Comparison of ENCODE assay signal across 1 cellular context in genomic region chr4:73413294-73413755, GRCh38.
TF ChIP-seq lines count a peak whose summit lies in the region.

No MANE protein-coding gene starts in this region.

TF ChIP-seq in HepG2, 621 proteins besides CTCF, POLR2A, EP300 and RAD21 (continued from another document and continues in another):
- TF ChIP-seq, protein P1, sequence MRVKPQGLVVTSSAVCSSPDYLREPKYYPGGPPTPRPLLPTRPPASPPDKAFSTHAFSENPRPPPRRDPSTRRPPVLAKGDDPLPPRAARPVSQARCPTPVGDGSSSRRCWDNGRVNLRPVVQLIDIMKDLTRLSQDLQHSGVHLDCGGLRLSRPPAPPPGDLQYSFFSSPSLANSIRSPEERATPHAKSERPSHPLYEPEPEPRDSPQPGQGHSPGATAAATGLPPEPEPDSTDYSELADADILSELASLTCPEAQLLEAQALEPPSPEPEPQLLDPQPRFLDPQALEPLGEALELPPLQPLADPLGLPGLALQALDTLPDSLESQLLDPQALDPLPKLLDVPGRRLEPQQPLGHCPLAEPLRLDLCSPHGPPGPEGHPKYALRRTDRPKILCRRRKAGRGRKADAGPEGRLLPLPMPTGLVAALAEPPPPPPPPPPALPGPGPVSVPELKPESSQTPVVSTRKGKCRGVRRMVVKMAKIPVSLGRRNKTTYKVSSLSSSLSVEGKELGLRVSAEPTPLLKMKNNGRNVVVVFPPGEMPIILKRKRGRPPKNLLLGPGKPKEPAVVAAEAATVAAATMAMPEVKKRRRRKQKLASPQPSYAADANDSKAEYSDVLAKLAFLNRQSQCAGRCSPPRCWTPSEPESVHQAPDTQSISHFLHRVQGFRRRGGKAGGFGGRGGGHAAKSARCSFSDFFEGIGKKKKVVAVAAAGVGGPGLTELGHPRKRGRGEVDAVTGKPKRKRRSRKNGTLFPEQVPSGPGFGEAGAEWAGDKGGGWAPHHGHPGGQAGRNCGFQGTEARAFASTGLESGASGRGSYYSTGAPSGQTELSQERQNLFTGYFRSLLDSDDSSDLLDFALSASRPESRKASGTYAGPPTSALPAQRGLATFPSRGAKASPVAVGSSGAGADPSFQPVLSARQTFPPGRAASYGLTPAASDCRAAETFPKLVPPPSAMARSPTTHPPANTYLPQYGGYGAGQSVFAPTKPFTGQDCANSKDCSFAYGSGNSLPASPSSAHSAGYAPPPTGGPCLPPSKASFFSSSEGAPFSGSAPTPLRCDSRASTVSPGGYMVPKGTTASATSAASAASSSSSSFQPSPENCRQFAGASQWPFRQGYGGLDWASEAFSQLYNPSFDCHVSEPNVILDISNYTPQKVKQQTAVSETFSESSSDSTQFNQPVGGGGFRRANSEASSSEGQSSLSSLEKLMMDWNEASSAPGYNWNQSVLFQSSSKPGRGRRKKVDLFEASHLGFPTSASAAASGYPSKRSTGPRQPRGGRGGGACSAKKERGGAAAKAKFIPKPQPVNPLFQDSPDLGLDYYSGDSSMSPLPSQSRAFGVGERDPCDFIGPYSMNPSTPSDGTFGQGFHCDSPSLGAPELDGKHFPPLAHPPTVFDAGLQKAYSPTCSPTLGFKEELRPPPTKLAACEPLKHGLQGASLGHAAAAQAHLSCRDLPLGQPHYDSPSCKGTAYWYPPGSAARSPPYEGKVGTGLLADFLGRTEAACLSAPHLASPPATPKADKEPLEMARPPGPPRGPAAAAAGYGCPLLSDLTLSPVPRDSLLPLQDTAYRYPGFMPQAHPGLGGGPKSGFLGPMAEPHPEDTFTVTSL (CRISPR knock-in tag; IDR thresholded peaks at IDR 0.05; ENCODE audit: borderline replicate concordance): no peak
- TF ChIP-seq GPN1 (CRISPR knock-in tag; IDR thresholded peaks at IDR 0.05; ENCODE audit: borderline replicate concordance): no peak
- TF ChIP-seq, protein P2, sequence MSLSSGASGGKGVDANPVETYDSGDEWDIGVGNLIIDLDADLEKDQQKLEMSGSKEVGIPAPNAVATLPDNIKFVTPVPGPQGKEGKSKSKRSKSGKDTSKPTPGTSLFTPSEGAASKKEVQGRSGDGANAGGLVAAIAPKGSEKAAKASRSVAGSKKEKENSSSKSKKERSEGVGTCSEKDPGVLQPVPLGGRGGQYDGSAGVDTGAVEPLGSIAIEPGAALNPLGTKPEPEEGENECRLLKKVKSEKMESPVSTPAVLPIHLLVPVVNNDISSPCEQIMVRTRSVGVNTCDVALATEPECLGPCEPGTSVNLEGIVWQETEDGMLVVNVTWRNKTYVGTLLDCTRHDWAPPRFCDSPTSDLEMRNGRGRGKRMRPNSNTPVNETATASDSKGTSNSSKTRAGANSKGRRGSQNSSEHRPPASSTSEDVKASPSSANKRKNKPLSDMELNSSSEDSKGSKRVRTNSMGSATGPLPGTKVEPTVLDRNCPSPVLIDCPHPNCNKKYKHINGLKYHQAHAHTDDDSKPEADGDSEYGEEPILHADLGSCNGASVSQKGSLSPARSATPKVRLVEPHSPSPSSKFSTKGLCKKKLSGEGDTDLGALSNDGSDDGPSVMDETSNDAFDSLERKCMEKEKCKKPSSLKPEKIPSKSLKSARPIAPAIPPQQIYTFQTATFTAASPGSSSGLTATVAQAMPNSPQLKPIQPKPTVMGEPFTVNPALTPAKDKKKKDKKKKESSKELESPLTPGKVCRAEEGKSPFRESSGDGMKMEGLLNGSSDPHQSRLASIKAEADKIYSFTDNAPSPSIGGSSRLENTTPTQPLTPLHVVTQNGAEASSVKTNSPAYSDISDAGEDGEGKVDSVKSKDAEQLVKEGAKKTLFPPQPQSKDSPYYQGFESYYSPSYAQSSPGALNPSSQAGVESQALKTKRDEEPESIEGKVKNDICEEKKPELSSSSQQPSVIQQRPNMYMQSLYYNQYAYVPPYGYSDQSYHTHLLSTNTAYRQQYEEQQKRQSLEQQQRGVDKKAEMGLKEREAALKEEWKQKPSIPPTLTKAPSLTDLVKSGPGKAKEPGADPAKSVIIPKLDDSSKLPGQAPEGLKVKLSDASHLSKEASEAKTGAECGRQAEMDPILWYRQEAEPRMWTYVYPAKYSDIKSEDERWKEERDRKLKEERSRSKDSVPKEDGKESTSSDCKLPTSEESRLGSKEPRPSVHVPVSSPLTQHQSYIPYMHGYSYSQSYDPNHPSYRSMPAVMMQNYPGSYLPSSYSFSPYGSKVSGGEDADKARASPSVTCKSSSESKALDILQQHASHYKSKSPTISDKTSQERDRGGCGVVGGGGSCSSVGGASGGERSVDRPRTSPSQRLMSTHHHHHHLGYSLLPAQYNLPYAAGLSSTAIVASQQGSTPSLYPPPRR (CRISPR knock-in tag; IDR thresholded peaks at IDR 0.05; ENCODE audit: borderline replicate concordance): no peak
- TF ChIP-seq IRF2 (CRISPR knock-in tag; IDR thresholded peaks at IDR 0.05): no peak
- TF ChIP-seq ZNF460 (CRISPR knock-in tag; IDR thresholded peaks at IDR 0.05; ENCODE audit: borderline replicate concordance): no peak
- TF ChIP-seq ARHGAP35 (CRISPR knock-in tag; IDR thresholded peaks at IDR 0.05; ENCODE audit: borderline replicate concordance): no peak
- no peak for TF ChIP-seq ZNF619 (CRISPR knock-in tag; IDR thresholded peaks at IDR 0.05)
- TF ChIP-seq PAXIP1 (CRISPR knock-in tag; conservative IDR thresholded peaks at IDR 0.05): no peak
- no peak for TF ChIP-seq NAIF1 (CRISPR knock-in tag; IDR thresholded peaks at IDR 0.05; ENCODE audit: borderline replicate concordance)
- no peak for TF ChIP-seq SOX6 (IDR thresholded peaks at IDR 0.05)
- no peak for TF ChIP-seq SOX6 (CRISPR knock-in tag; IDR thresholded peaks at IDR 0.05)
- TF ChIP-seq RCOR2 (CRISPR knock-in tag; IDR thresholded peaks at IDR 0.05): no peak
- no peak for TF ChIP-seq ZNF142 (CRISPR knock-in tag; IDR thresholded peaks at IDR 0.05)
- no peak for TF ChIP-seq RBM39 (IDR thresholded peaks at IDR 0.05; ENCODE audit: low read depth, low read length, poor library complexity, severe bottlenecking)
- no peak for TF ChIP-seq GMEB2 (CRISPR knock-in tag; IDR thresholded peaks at IDR 0.05; ENCODE audit: low read depth)
- TF ChIP-seq E2F5 (CRISPR knock-in tag; conservative IDR thresholded peaks at IDR 0.05): no peak
- TF ChIP-seq, protein P3, sequence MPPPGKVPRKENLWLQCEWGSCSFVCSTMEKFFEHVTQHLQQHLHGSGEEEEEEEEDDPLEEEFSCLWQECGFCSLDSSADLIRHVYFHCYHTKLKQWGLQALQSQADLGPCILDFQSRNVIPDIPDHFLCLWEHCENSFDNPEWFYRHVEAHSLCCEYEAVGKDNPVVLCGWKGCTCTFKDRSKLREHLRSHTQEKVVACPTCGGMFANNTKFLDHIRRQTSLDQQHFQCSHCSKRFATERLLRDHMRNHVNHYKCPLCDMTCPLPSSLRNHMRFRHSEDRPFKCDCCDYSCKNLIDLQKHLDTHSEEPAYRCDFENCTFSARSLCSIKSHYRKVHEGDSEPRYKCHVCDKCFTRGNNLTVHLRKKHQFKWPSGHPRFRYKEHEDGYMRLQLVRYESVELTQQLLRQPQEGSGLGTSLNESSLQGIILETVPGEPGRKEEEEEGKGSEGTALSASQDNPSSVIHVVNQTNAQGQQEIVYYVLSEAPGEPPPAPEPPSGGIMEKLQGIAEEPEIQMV (CRISPR knock-in tag; IDR thresholded peaks at IDR 0.05; ENCODE audit: low read depth): no peak
- no peak for TF ChIP-seq ATF2 (CRISPR knock-in tag; IDR thresholded peaks at IDR 0.05)
- TF ChIP-seq GATAD1 (CRISPR knock-in tag; IDR thresholded peaks at IDR 0.05): no peak
- peak; percentile 40 for TF ChIP-seq PHF5A (CRISPR knock-in tag; IDR thresholded peaks at IDR 0.05; ENCODE audit: low read depth, unreplicated experiment)
- no peak for TF ChIP-seq SOX5 (CRISPR knock-in tag; IDR thresholded peaks at IDR 0.05; ENCODE audit: borderline replicate concordance)
- no peak for TF ChIP-seq SETDB1 (CRISPR knock-in tag; IDR thresholded peaks at IDR 0.05; ENCODE audit: borderline replicate concordance)
- no peak for TF ChIP-seq ZFYVE20 (CRISPR knock-in tag; IDR thresholded peaks at IDR 0.05; ENCODE audit: borderline replicate concordance, low read depth)
